17 cellular contexts compared by ENCODE assay signal in the genomic region with DNA sequence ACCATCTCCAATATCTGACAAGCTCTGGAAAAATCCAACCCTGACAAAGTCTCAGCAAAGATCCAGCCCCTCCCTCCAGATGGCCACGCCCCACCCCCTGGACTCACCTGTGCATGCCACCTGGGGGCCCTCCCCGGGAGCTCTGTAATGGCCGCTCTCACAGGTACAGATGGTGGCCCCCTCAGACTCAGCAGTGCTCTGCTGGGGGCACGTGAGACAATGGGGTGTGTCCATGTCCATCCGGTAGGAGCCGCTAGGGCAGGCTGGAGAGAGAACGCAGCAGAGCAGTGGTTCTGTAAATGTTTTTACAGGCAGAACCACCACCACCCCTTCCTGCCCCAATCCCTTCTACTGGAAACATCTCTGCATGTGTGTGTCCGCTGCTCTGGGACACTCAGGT. TPM values are rescaled to one million over a fixed set of nuclear protein-coding genes. Genes with fewer than 3 reads are reported as not detected.
DNase-seq lines count a peak whose midpoint lies in the region; ATAC-seq and TF ChIP-seq lines count a peak whose summit lies in the region.
"Had no signal": no experiment of that assay in that cellular context is flagged by ENCODE, and none has a peak within 500 bp of the region (broad histone marks: within the 10 kb centered on the region; RNA-seq: fewer than 3 reads in every experiment).

No MANE protein-coding gene starts in this region.

- H3K4me1 ChIP-seq in GM23338 (ENCODE audit: insufficient read depth), result peaks cover 10% of the 10 kb centered on the region
- H3K4me1 ChIP-seq: A549, BE2C had no signal

- no peaks in the 10 kb centered on the region for H3K9me2 ChIP-seq in GM23338 (ENCODE audit: insufficient read depth)

- H3K4me1 Mint-ChIP-seq in CD14-positive monocyte, result peaks cover 12% of the 10 kb centered on the region
- H3K4me1 Mint-ChIP-seq in GM23338, result peaks cover 8% of the 10 kb centered on the region
- H3K4me1 Mint-ChIP-seq in stimulated activated effector memory CD8-positive, alpha-beta T cell treated with anti-CD3 and anti-CD28 coated beads, Interleukin-12 subunit alpha, Interleukin-12 subunit beta, amount 100 ng/mL, for 72 hours, result peaks cover 9% of the 10 kb centered on the region

- H3K36me3 Mint-ChIP-seq in CD14-positive monocyte (peaks cover 18 to 38% of the 10 kb centered on the region in 2 donors), GM23338 (ENCODE audit: low read depth) (peaks cover 92% of the 10 kb centered on the region)
- H3K36me3 Mint-ChIP-seq in stimulated activated effector memory CD8-positive, alpha-beta T cell treated with anti-CD3 and anti-CD28 coated beads, Interleukin-12 subunit alpha, Interleukin-12 subunit beta, amount 100 ng/mL, for 72 hours, result peaks cover 6% of the 10 kb centered on the region

- TF ChIP-seq CTCF in CD14-positive monocyte (IDR thresholded peaks at IDR 0.05) (no peak), GM23338 (conservative IDR thresholded peaks at IDR 0.05; ENCODE audit: low read depth in 2 of 2) (no peak)

- H3K4me2 ChIP-seq in GM23338, result no peak overlapping the region
- H3K4me2 ChIP-seq: A549 had no signal

- H3K4me3 Mint-ChIP-seq in CD14-positive monocyte (no peak overlapping the region), GM23338 (no peak overlapping the region)
- H3K4me3 Mint-ChIP-seq in stimulated activated effector memory CD8-positive, alpha-beta T cell treated with anti-CD3 and anti-CD28 coated beads, Interleukin-12 subunit alpha, Interleukin-12 subunit beta, amount 100 ng/mL, for 72 hours, result no peak overlapping the region
- H3K4me3 Mint-ChIP-seq: CD8-positive, alpha-beta T cell had no signal

- H3K79me2 ChIP-seq in GM23338 (replicated peaks; ENCODE audit: insufficient read depth), result peaks cover 27% of the 10 kb centered on the region

- peaks cover 5% of the 10 kb centered on the region for H4K20me1 ChIP-seq in GM23338 (replicated peaks; ENCODE audit: insufficient read depth)

- DNase-seq in CD14-positive monocyte (ENCODE audit: low spot score) (peak; percentile 5), GM23338 (ENCODE audit: low spot score) (no peak), D341Med (ENCODE audit: low spot score) (no peak)
- no peak for DNase-seq in stimulated activated effector memory CD8-positive, alpha-beta T cell treated with anti-CD3 and anti-CD28 coated beads, Interleukin-12 subunit alpha, Interleukin-12 subunit beta, amount 100 ng/mL, for 72 hours (ENCODE audit: low spot score in 2 of 2)
- DNase-seq: BE2C; CD8-positive, alpha-beta T cell; COR-L47; DND-41; GDM1; IMR-90 had no signal

- no peaks in the 10 kb centered on the region for H3K9me3 Mint-ChIP-seq in CD14-positive monocyte
- H3K9me3 Mint-ChIP-seq in GM23338, result no peaks in the 10 kb centered on the region
- no peaks in the 10 kb centered on the region for H3K9me3 Mint-ChIP-seq in stimulated activated effector memory CD8-positive, alpha-beta T cell treated with anti-CD3 and anti-CD28 coated beads, Interleukin-12 subunit alpha, Interleukin-12 subunit beta, amount 100 ng/mL, for 72 hours
- H3K9me3 Mint-ChIP-seq: CD8-positive, alpha-beta T cell had no signal

- no peaks in the 10 kb centered on the region for H3K27me3 ChIP-seq in GM23338 (ENCODE audit: insufficient read depth)

- ATAC-seq in GM23338 (no peak), esophagus mucosa (peak; percentile 7), GM18909 (IDR thresholded peaks at IDR 0.05; ENCODE audit: poor library complexity, unreplicated experiment) (no peak)
- no peak for ATAC-seq in stimulated activated effector memory CD8-positive, alpha-beta T cell treated with anti-CD3 and anti-CD28 coated beads, Interleukin-12 subunit alpha, Interleukin-12 subunit beta, amount 100 ng/mL, for 72 hours
- ATAC-seq: A549; CD8-positive, alpha-beta T cell; HCT116 had no signal

- peaks cover 40% of the 10 kb centered on the region for H3K36me3 ChIP-seq in GM23338 (ENCODE audit: insufficient read depth)
- H3K36me3 ChIP-seq: BE2C had no signal

- H3K27me3 Mint-ChIP-seq in CD14-positive monocyte (ENCODE audit: low read depth in 3 of 3) (no peaks in the 10 kb centered on the region), GM23338 (ENCODE audit: insufficient read depth, low read depth, poor library complexity) (peaks cover 1% of the 10 kb centered on the region)

- 0 out of 2 replicates have a peak, but pooled peaks cover 8% of the 10 kb centered on the region for H3F3A ChIP-seq in GM23338 (replicated peaks; ENCODE audit: low read depth)

- H3K27ac ChIP-seq in GM23338 (ENCODE audit: low read depth), result no peak overlapping the region
- H3K27ac ChIP-seq: A549, C4-2B had no signal

- H3K27ac Mint-ChIP-seq in CD14-positive monocyte, result no peak overlapping the region
- H3K27ac Mint-ChIP-seq in GM23338, result no peak overlapping the region
- peak overlapping the region; percentile 20 for H3K27ac Mint-ChIP-seq in stimulated activated effector memory CD8-positive, alpha-beta T cell treated with anti-CD3 and anti-CD28 coated beads, Interleukin-12 subunit alpha, Interleukin-12 subunit beta, amount 100 ng/mL, for 72 hours
- H3K27ac Mint-ChIP-seq: CD8-positive, alpha-beta T cell had no signal

- H3K4me3 ChIP-seq in GM23338, result no peak overlapping the region
- H3K4me3 ChIP-seq: A549 had no signal

- no peak overlapping the region for H2AFZ ChIP-seq in GM23338

- intact Hi-C loops in CD14-positive monocyte (cut with micrococcal nuclease), result no loop called here

TF ChIP-seq in GM23338, 12 proteins besides CTCF, POLR2A, EP300 and RAD21:
- TF ChIP-seq POLR2AphosphoS5 (IDR thresholded peaks at IDR 0.05; ENCODE audit: low read depth) (0 out of 2 replicates have a peak, but pooled peaks have one; percentile 13), CREB1 (CRISPR knock-in tag; IDR thresholded peaks at IDR 0.05; ENCODE audit: low read depth) (no peak), ZNF114 (CRISPR knock-in tag; IDR thresholded peaks at IDR 0.05) (no peak), EZH2 (IDR thresholded peaks at IDR 0.05; ENCODE audit: low read depth, unreplicated experiment) (no peak)

RNA-seq across cellular contexts. Expression of a gene that starts 9.5 kb away (rescaled TPM):
- polyA plus RNA-seq in CD14-positive monocyte, result under 1 TPM in 1 of 2 donors, not detected in 1; 0.50 TPM
- 119 and 154 TPM in 2 replicates for total RNA-seq in GM23338 (2014; rRNA removed; shearing (Covaris generic))
- polyA plus RNA-seq in GM23338 (2016; fragmentation: Nextera tagmentation; extraction: Ambion mirVana), result 60.7 and 66.1 TPM in 2 replicates
- 79.0 TPM for total RNA-seq in esophagus mucosa
- total RNA-seq: IMR-90 had no signal
- polyA plus RNA-seq: A549 had no signal

RNA-seq across cellular contexts. Expression of a gene that starts 18.0 kb away (rescaled TPM):
- 100 to 1,000 TPM; 198 to 331 TPM for polyA plus RNA-seq in CD14-positive monocyte
- 132 and 141 TPM in 2 replicates for total RNA-seq in GM23338 (2014; rRNA removed; shearing (Covaris generic))
- 108 and 111 TPM in 2 replicates for polyA plus RNA-seq in GM23338 (2016; fragmentation: Nextera tagmentation; extraction: Ambion mirVana)
- total RNA-seq in esophagus mucosa, result 82.3 TPM

RNA-seq across cellular contexts. Expression of a gene that starts 36.6 kb away (rescaled TPM):
- polyA plus RNA-seq in CD14-positive monocyte (under 1 TPM in 1 of 2 donors, not detected in 1; 0.72 TPM), GM23338 (2016; fragmentation: Nextera tagmentation; extraction: Ambion mirVana) (4.7 and 5.4 TPM in 2 replicates)
- 28.8 and 30.2 TPM in 2 replicates for total RNA-seq in GM23338 (2014; rRNA removed; shearing (Covaris generic))
- 0.44 TPM for total RNA-seq in esophagus mucosa

RNA-seq across cellular contexts. Expression of a gene that starts 44.1 kb away (rescaled TPM):
- polyA plus RNA-seq in CD14-positive monocyte (not detected), GM23338 (2016; fragmentation: Nextera tagmentation; extraction: Ambion mirVana) (0.37 TPM in 1 of 2 replicates, not detected in the other)
- 4.0 and 5.0 TPM in 2 replicates for total RNA-seq in GM23338 (2014; rRNA removed; shearing (Covaris generic))
- 0.32 TPM for total RNA-seq in esophagus mucosa
- total RNA-seq: CD8-positive, alpha-beta T cell; HT-29; IMR-90 had no signal
- polyA plus RNA-seq: A549, AG04450, IMR-90 had no signal

Comparison
In these comparisons a context has a peak if more than half of its experiments do, and no peak if none do; other contexts are left out.
1. RNA of a gene that starts 36.6 kb away (total RNA-seq): 28.8 to 30.2 TPM in GM23338; 0.44 TPM in esophagus mucosa (single experiment); every median in the first group is over 10 times any median in the second.